Comparison of ENCODE assay signal across 23 cellular contexts in genomic region chrY:15540511-15540910, GRCh38.
"Had no signal": no experiment of that assay in that cellular context is flagged by ENCODE, and none has a peak within 500 bp of the region (broad histone marks: within the 10 kb centered on the region; RNA-seq: fewer than 3 reads in every experiment).

No MANE protein-coding gene starts in this region.

- H3K36me3 ChIP-seq: brain microvascular endothelial cell, gastroesophageal sphincter, heart left ventricle, pancreas, right lobe of liver, stomach, suprapubic skin, tibial nerve had no signal

- H3K9me3 ChIP-seq: gastroesophageal sphincter, heart left ventricle, pancreas, psoas muscle, right lobe of liver, stomach, suprapubic skin, tibial nerve had no signal

- H3K27ac Mint-ChIP-seq: activated naive CD4-positive, alpha-beta T cell treated with anti-CD3 and anti-CD28 coated beads, Interleukin-2, amount 50 U/mL, for 24 hours; nephron progenitor cell; stimulated activated effector memory CD8-positive, alpha-beta T cell treated with anti-CD3 and anti-CD28 coated beads, Interleukin-12 subunit alpha, Interleukin-12 subunit beta, amount 100 ng/mL, for 72 hours had no signal

- H3K4me1 Mint-ChIP-seq: activated naive CD4-positive, alpha-beta T cell treated with anti-CD3 and anti-CD28 coated beads, Interleukin-2, amount 50 U/mL, for 24 hours; nephron progenitor cell had no signal

- H3K36me3 Mint-ChIP-seq: activated naive CD4-positive, alpha-beta T cell treated with anti-CD3 and anti-CD28 coated beads, Interleukin-2, amount 50 U/mL, for 24 hours; stimulated activated effector memory CD8-positive, alpha-beta T cell treated with anti-CD3 and anti-CD28 coated beads, Interleukin-12 subunit alpha, Interleukin-12 subunit beta, amount 100 ng/mL, for 72 hours had no signal

- H3K4me3 ChIP-seq: gastroesophageal sphincter, heart left ventricle, pancreas, psoas muscle, right lobe of liver, stomach, suprapubic skin, tibial nerve had no signal

- H3K27me3 ChIP-seq: brain microvascular endothelial cell, gastroesophageal sphincter, heart left ventricle, pancreas, right lobe of liver, stomach, suprapubic skin, tibial nerve had no signal

- H3K4me1 ChIP-seq: gastroesophageal sphincter, heart left ventricle, pancreas, psoas muscle, right lobe of liver, stomach, suprapubic skin, tibial nerve had no signal

- DNase-seq: activated CD4-positive, alpha-beta T cell treated with anti-CD3 and anti-CD28 coated beads for 1 hour; activated gamma-delta T cell treated with Interleukin-2 at 50 U/mL for 16 hours; activated T-cell treated with anti-CD3 and anti-CD28 coated beads, Interleukin-2, amount 50 U/mL, for 1 hour; aorta; brain microvascular endothelial cell; caudate nucleus; dermis blood vessel endothelial cell; effector CD8-positive, alpha-beta T cell; heart left ventricle; left cardiac atrium; nephron progenitor cell; pancreas; psoas muscle; right lobe of liver; small intestine; stimulated activated CD4-positive, alpha-beta T cell treated with anti-CD3 and anti-CD28 coated beads, Interleukin-2, amount 100 ng/mL, for 24 hours; stomach; T-helper 9 cell had no signal

- H3K4me3 Mint-ChIP-seq: activated naive CD4-positive, alpha-beta T cell treated with anti-CD3 and anti-CD28 coated beads, Interleukin-2, amount 50 U/mL, for 24 hours; nephron progenitor cell; stimulated activated effector memory CD8-positive, alpha-beta T cell treated with anti-CD3 and anti-CD28 coated beads, Interleukin-12 subunit alpha, Interleukin-12 subunit beta, amount 100 ng/mL, for 72 hours had no signal

- H3K27ac ChIP-seq: brain microvascular endothelial cell, gastroesophageal sphincter, heart left ventricle, pancreas, psoas muscle, right lobe of liver, stomach, suprapubic skin, tibial nerve had no signal

- H3K9me3 Mint-ChIP-seq: activated naive CD4-positive, alpha-beta T cell treated with anti-CD3 and anti-CD28 coated beads, Interleukin-2, amount 50 U/mL, for 24 hours; nephron progenitor cell had no signal
